20 cellular contexts compared by ENCODE assay signal in genomic region chr2:33782395-33783239, GRCh38.
DNase-seq lines count a peak whose midpoint lies in the region; ATAC-seq and TF ChIP-seq lines count a peak whose summit lies in the region.
"Had no signal": no experiment of that assay in that cellular context is flagged by ENCODE, and none has a peak within 500 bp of the region (broad histone marks: within the 10 kb centered on the region; RNA-seq: fewer than 3 reads in every experiment).

No MANE protein-coding gene starts in this region.

- no peak overlapping the region for H3K27ac ChIP-seq in PC-3 (ENCODE audit: low read length)
- H3K27ac ChIP-seq: HL-60, parathyroid adenoma, transverse colon had no signal

- no TSS peak for BruUV-seq in PC-3 (replicated peaks; lab: Mats Ljungman, UMichigan)

- no peaks in the 10 kb centered on the region for H3F3A ChIP-seq in PC-3 (ENCODE audit: low read length, unreplicated experiment)

- H3K9ac ChIP-seq in PC-3 (ENCODE audit: low read length): no peak overlapping the region
- H3K9ac ChIP-seq: parathyroid adenoma had no signal

- H3K9me2 ChIP-seq in PC-3 (replicated peaks; ENCODE audit: low read length): no peaks in the 10 kb centered on the region

- H4K20me1 ChIP-seq in PC-3 (ENCODE audit: low read length): no peaks in the 10 kb centered on the region

- H3K79me2 ChIP-seq in PC-3 (ENCODE audit: low read length): no peaks in the 10 kb centered on the region
- H3K79me2 ChIP-seq: parathyroid adenoma had no signal

- H3K4me3 ChIP-seq in BJ (ENCODE audit: low read depth, low read length) (no peak overlapping the region), H7 (ENCODE audit: insufficient read depth, low read depth, low read length) (no peak overlapping the region), PC-3 (ENCODE audit: low read length) (no peak overlapping the region)
- H3K4me3 ChIP-seq: transverse colon had no signal

- POLR2A ChIA-PET in BJ (lab: Charles Lee) (no interaction called here), PC-3 (lab: Charles Lee; ENCODE audit: unreplicated experiment) (no interaction called here)

- H3K4me1 ChIP-seq in PC-3 (ENCODE audit: insufficient read depth, low read length): no peaks in the 10 kb centered on the region
- H3K4me1 ChIP-seq: transverse colon had no signal

- TF ChIP-seq CTCF in BJ (IDR thresholded peaks at IDR 0.05; ENCODE audit: insufficient read depth, low read depth, low read length) (peak; percentile 32), PC-3 (conservative IDR thresholded peaks at IDR 0.05; ENCODE audit: low read depth, low read length) (0 out of 2 replicates have a peak, but pooled peaks have one; percentile 16)

- no peaks in the 10 kb centered on the region; the same call in 1 of the 2 replicates for H3K27me3 ChIP-seq in BJ (ENCODE audit: control insufficient read depth, insufficient read depth, low read length)
- no peaks in the 10 kb centered on the region for H3K27me3 ChIP-seq in H7 (ENCODE audit: control insufficient read depth, insufficient read depth, low read length)
- peaks cover 33% of the 10 kb centered on the region for H3K27me3 ChIP-seq in PC-3 (ENCODE audit: low read length)
- H3K27me3 ChIP-seq: transverse colon had no signal

- no peak overlapping the region for H3K4me2 ChIP-seq in PC-3 (ENCODE audit: low read length)

- intact Hi-C loops in PC-3 (cut with micrococcal nuclease): no loop called here

- ATAC-seq in PC-3 (no peak), HG03039 (IDR thresholded peaks at IDR 0.05; ENCODE audit: unreplicated experiment) (no peak)

- no peak overlapping the region for H2AFZ ChIP-seq in PC-3 (ENCODE audit: low read length)
- H2AFZ ChIP-seq: parathyroid adenoma had no signal

- DNase-seq in BJ (ENCODE audit: low read depth) (no peak), H7 (peak; percentile 41), PC-3 (no peak), globus pallidus (ENCODE audit: low spot score) (peak; percentile 24), NCI-H2171 (lab: John Stamatoyannopoulos, UW) (no peak), Kasumi-1 (lab: John Stamatoyannopoulos, UW) (no peak), NCI-H146 treated with DMSO at 0.1 percent for 48 hours (lab: John Stamatoyannopoulos, UW; ENCODE audit: unreplicated experiment) (no peak)
- DNase-seq: activated CD4-positive, alpha-beta T cell treated with anti-CD3 and anti-CD28 coated beads, Interleukin-2, amount 10 ng/mL, durations not matched to agents 24 days and 14 days; activated CD8-positive, alpha-beta memory T cell treated with anti-CD3 and anti-CD28 coated beads, Interleukin-2, amount 50 U/mL, for 4 hours; activated effector memory CD4-positive, alpha-beta T cell treated with anti-CD3 and anti-CD28 coated beads, Interleukin-2, amount 50 U/mL, for 16 hours; central memory CD4-positive, alpha-beta T cell; effector CD4-positive, alpha-beta T cell; GDM1; NCI-H1092 treated with DMSO at 0.1 percent for 48 hours; NCI-H69; stimulated activated CD4-positive, alpha-beta T cell treated with anti-CD3 and anti-CD28 coated beads, Interleukin-1b, Interleukin-23, amount 100 ng/mL, for 48 hours; transverse colon had no signal

- CTCF ChIA-PET in BJ (lab: Yijun Ruan, JAX) (no interaction called here), PC-3 (lab: Charles Lee) (no interaction called here)

- H3K36me3 ChIP-seq in BJ (ENCODE audit: control insufficient read depth, insufficient read depth, low read length): no peaks in the 10 kb centered on the region
- H3K36me3 ChIP-seq in H7 (replicated peaks; ENCODE audit: control insufficient read depth, insufficient read depth, low read length): no peaks in the 10 kb centered on the region
- H3K36me3 ChIP-seq in PC-3 (ENCODE audit: low read depth, low read length): no peaks in the 10 kb centered on the region
- H3K36me3 ChIP-seq: transverse colon had no signal

- no peaks in the 10 kb centered on the region for H3K9me3 ChIP-seq in PC-3 (ENCODE audit: low read length)
- H3K9me3 ChIP-seq: transverse colon had no signal

Comparison
In these comparisons a context has a peak if more than half of its experiments do, and no peak if none do; other contexts are left out.
1. DNase-seq: peak in H7 (single experiment) and globus pallidus (single experiment); none in BJ (single experiment), PC-3 (single experiment), NCI-H2171 (single experiment), Kasumi-1 (0 of 2) and NCI-H146 treated with DMSO at 0.1 percent for 48 hours (single experiment).